1 cellular context compared by ENCODE assay signal in genomic region chr21:44255519-44255981, GRCh38.
TF ChIP-seq lines count a peak whose summit lies in the region.

No MANE protein-coding gene starts in this region.

TF ChIP-seq in K562, 482 proteins besides CTCF, POLR2A, EP300 and RAD21:
- TF ChIP-seq MYNN (IDR thresholded peaks at IDR 0.05) (no peak), MYNN (CRISPR knock-in tag; IDR thresholded peaks at IDR 0.05) (no peak), ZSCAN29 (IDR thresholded peaks at IDR 0.05) (no peak), NRF1 (conservative IDR thresholded peaks at IDR 0.05 in 1 of 2, IDR thresholded peaks at IDR 0.05 in 1 of 2) (no peak), NFRKB (IDR thresholded peaks at IDR 0.05; ENCODE audit: low read depth) (no peak), FOXK1 (CRISPR knock-in tag; IDR thresholded peaks at IDR 0.05; ENCODE audit: borderline replicate concordance) (no peak), CHD2 (IDR thresholded peaks at IDR 0.05; ENCODE audit: low read depth, low read length) (no peak), ELF2 (CRISPR knock-in tag; IDR thresholded peaks at IDR 0.05) (no peak), ELK3 (CRISPR knock-in tag; IDR thresholded peaks at IDR 0.05) (no peak), BRCA1 (IDR thresholded peaks at IDR 0.05) (no peak), BRCA1 (CRISPR knock-in tag; IDR thresholded peaks at IDR 0.05) (no peak), TFAM (CRISPR knock-in tag; conservative IDR thresholded peaks at IDR 0.05) (no peak)
TF ChIP-seq in K562: peak in this region for 0.
